Comparison of ENCODE assay signal across 19 cellular contexts in genomic region chr22:37611202-37611601, GRCh38. TPM values are rescaled to one million over a fixed set of nuclear protein-coding genes. Genes with fewer than 3 reads are reported as not detected.
DNase-seq lines count a peak whose midpoint lies in the region; ATAC-seq and TF ChIP-seq lines count a peak whose summit lies in the region.
"Had no signal": no experiment of that assay in that cellular context is flagged by ENCODE, and none has a peak within 500 bp of the region (broad histone marks: within the 10 kb centered on the region; RNA-seq: fewer than 3 reads in every experiment).

No MANE protein-coding gene starts in this region.

- H3K4me3 Mint-ChIP-seq in CD14-positive monocyte: peak overlapping the region; percentile 97
- H3K4me3 Mint-ChIP-seq in IgD-negative memory B cell: peak overlapping the region in 3 of 4 donors; percentile 67 to 89 (median 70)
- H3K4me3 Mint-ChIP-seq in brain: peak overlapping the region; percentile 47 to 98 (median 94)
- H3K4me3 Mint-ChIP-seq in mesothelial cell of epicardium: no peak overlapping the region

- H3K27ac Mint-ChIP-seq in CD14-positive monocyte (peak overlapping the region; percentile 94 to 99 (median 97)), IgD-negative memory B cell (peak overlapping the region; percentile 67 to 95 (median 90)), brain (peak overlapping the region in 4 of 5 experiments; percentile 62 to 99 (median 69)), mesothelial cell of epicardium (no peak overlapping the region)
- H3K27ac Mint-ChIP-seq: activated CD4-positive, alpha-beta T cell treated with anti-CD3 and anti-CD28 coated beads, Interleukin-2, amount 10 ng/mL, durations not matched to agents 24 days and 14 days had no signal

- peaks cover 21 to 42% of the 10 kb centered on the region in 2 donors for H3K36me3 Mint-ChIP-seq in CD14-positive monocyte
- H3K36me3 Mint-ChIP-seq in IgD-negative memory B cell: no peaks in the 10 kb centered on the region
- peaks cover 22% of the 10 kb centered on the region for H3K36me3 Mint-ChIP-seq in brain
- H3K36me3 Mint-ChIP-seq in mesothelial cell of epicardium: peaks cover 5% of the 10 kb centered on the region

- H2AFZ ChIP-seq in osteoblast (ENCODE audit: low read length): no peak overlapping the region

- H3K9me3 Mint-ChIP-seq in CD14-positive monocyte (no peaks in the 10 kb centered on the region), IgD-negative memory B cell (no peaks in the 10 kb centered on the region), brain (no peaks in the 10 kb centered on the region), mesothelial cell of epicardium (no peaks in the 10 kb centered on the region)
- H3K9me3 Mint-ChIP-seq: activated CD4-positive, alpha-beta T cell treated with anti-CD3 and anti-CD28 coated beads, Interleukin-2, amount 10 ng/mL, durations not matched to agents 24 days and 14 days had no signal

- peaks cover 36% of the 10 kb centered on the region for H3K4me1 ChIP-seq in osteoblast (ENCODE audit: insufficient read depth, low read length)

- H3K36me3 ChIP-seq in osteoblast (ENCODE audit: insufficient read depth, low read length): peaks cover 11% of the 10 kb centered on the region

- ATAC-seq in esophagus mucosa: no peak

- H4K20me1 ChIP-seq in osteoblast (ENCODE audit: insufficient read depth, low read length): peaks cover 4% of the 10 kb centered on the region

- no peak overlapping the region for H3K4me3 ChIP-seq in osteoblast (ENCODE audit: insufficient read depth, low read length)

- no peak for DNase-seq in CD14-positive monocyte (ENCODE audit: low spot score)
- no peak for DNase-seq in osteoblast (ENCODE audit: insufficient read length, low spot score, missing footprints)
- no peak for DNase-seq in T1000 (lab: John Stamatoyannopoulos, UW)
- DNase-seq in NCI-H1048 (lab: John Stamatoyannopoulos, UW): no peak
- no peak for DNase-seq in mesothelial cell of epicardium (ENCODE audit: low spot score in 2 of 2, unreplicated experiment in 2 of 2)
- DNase-seq: activated CD4-positive, alpha-beta T cell treated with anti-CD3 and anti-CD28 coated beads, Interleukin-2, amount 10 ng/mL, durations not matched to agents 24 days and 14 days; effector memory CD4-positive, alpha-beta T cell; NCI-H2081 treated with DMSO at 0.1 percent for 48 hours; NCI-H69; occipital lobe; small intestine; T-helper 2 cell had no signal

- no peak overlapping the region for H3K4me2 ChIP-seq in osteoblast (ENCODE audit: insufficient read depth, low read length)

- peaks cover 0 to 11% (median 1%) of the 10 kb centered on the region in 3 donors for H3K27me3 Mint-ChIP-seq in CD14-positive monocyte (ENCODE audit: low read depth in 3 of 3)
- H3K27me3 Mint-ChIP-seq in IgD-negative memory B cell: no peaks in the 10 kb centered on the region
- H3K27me3 Mint-ChIP-seq in brain: peaks cover 9% of the 10 kb centered on the region
- H3K27me3 Mint-ChIP-seq in mesothelial cell of epicardium (ENCODE audit: low read depth): no peaks in the 10 kb centered on the region
- H3K27me3 Mint-ChIP-seq: activated CD4-positive, alpha-beta T cell treated with anti-CD3 and anti-CD28 coated beads, Interleukin-2, amount 10 ng/mL, durations not matched to agents 24 days and 14 days had no signal

- peak overlapping the region; percentile 2 for H3K27ac ChIP-seq in osteoblast (ENCODE audit: low read depth, low read length)

- H3K79me2 ChIP-seq in osteoblast (ENCODE audit: insufficient read depth, low read length): peaks cover 34% of the 10 kb centered on the region

- TF ChIP-seq CTCF in CD14-positive monocyte (IDR thresholded peaks at IDR 0.05) (no peak), brain (conservative IDR thresholded peaks at IDR 0.05) (no peak), osteoblast (IDR thresholded peaks at IDR 0.05; ENCODE audit: extremely low read depth, low read depth, low read length) (no peak), mesothelial cell of epicardium (IDR thresholded peaks at IDR 0.05; ENCODE audit: unreplicated experiment) (no peak)

- peaks cover 45% of the 10 kb centered on the region for H3K4me1 Mint-ChIP-seq in CD14-positive monocyte
- H3K4me1 Mint-ChIP-seq in IgD-negative memory B cell: peaks cover 16 to 29% (median 22%) of the 10 kb centered on the region in 3 donors
- peaks cover 46% of the 10 kb centered on the region for H3K4me1 Mint-ChIP-seq in brain
- peaks cover 35% of the 10 kb centered on the region for H3K4me1 Mint-ChIP-seq in mesothelial cell of epicardium

- intact Hi-C loops in CD14-positive monocyte (cut with micrococcal nuclease): no loop called here

- H3K27me3 ChIP-seq in osteoblast (ENCODE audit: insufficient read depth, low read length): no peaks in the 10 kb centered on the region

- no peaks in the 10 kb centered on the region for H3K9me3 ChIP-seq in osteoblast (ENCODE audit: low read depth, low read length)

RNA-seq across cellular contexts. Expression of gene GGA1, which starts 2.6 kb away (rescaled TPM):
- 10 to 100 TPM; 19.8 to 24.8 TPM for polyA plus RNA-seq in CD14-positive monocyte
- polyA plus RNA-seq in IgD-negative memory B cell: 31.3 TPM
- polyA plus RNA-seq in brain (ENCODE audit: insufficient read depth, low read depth, low replicate concordance): 41.6 TPM
- total RNA-seq in osteoblast: 36.2 and 38.6 TPM in 2 replicates
- 28.4 TPM for total RNA-seq in esophagus mucosa
- 96.6 to 107 TPM (median 96.6 TPM) in 3 replicates for total RNA-seq in mesothelial cell of epicardium

RNA-seq across cellular contexts. Expression of gene SH3BP1, which starts 28.3 kb away (rescaled TPM):
- polyA plus RNA-seq in CD14-positive monocyte (10 to 100 TPM; 20.0 TPM), IgD-negative memory B cell (14.7 TPM), brain (ENCODE audit: insufficient read depth, low read depth, low replicate concordance) (7.6 TPM)
- total RNA-seq in osteoblast (4.1 and 4.7 TPM in 2 replicates), esophagus mucosa (40.2 TPM), mesothelial cell of epicardium (30.0 to 33.0 TPM (median 31.9 TPM) in 3 replicates)

RNA-seq across cellular contexts. Expression of gene LGALS2, which starts 31.3 kb away (rescaled TPM):
- polyA plus RNA-seq in CD14-positive monocyte: 100 to 1,000 TPM; 654 to 878 TPM
- polyA plus RNA-seq in IgD-negative memory B cell: 0.63 TPM
- polyA plus RNA-seq in brain (ENCODE audit: insufficient read depth, low read depth, low replicate concordance): not detected
- not detected in 2 replicates for total RNA-seq in osteoblast
- not detected for total RNA-seq in esophagus mucosa
- 0.43 to 0.64 TPM (median 0.54 TPM) in 3 replicates for total RNA-seq in mesothelial cell of epicardium
- total RNA-seq: activated CD4-positive, alpha-beta T cell treated with anti-CD3 and anti-CD28 coated beads, Interleukin-2, amount 10 ng/mL, durations not matched to agents 24 days and 14 days; fibroblast of villous mesenchyme; lung microvascular endothelial cell; M059J; occipital lobe; RPMI7951 had no signal

RNA-seq across cellular contexts. Expression of gene PDXP, which starts 47.3 kb away (rescaled TPM):
- polyA plus RNA-seq in CD14-positive monocyte: 1 to 10 TPM; 1.0 to 4.3 TPM
- polyA plus RNA-seq in IgD-negative memory B cell: 2.4 TPM
- 192 TPM for polyA plus RNA-seq in brain (ENCODE audit: insufficient read depth, low read depth, low replicate concordance)
- total RNA-seq in osteoblast: 5.0 and 5.8 TPM in 2 replicates
- 2.5 TPM for total RNA-seq in esophagus mucosa
- total RNA-seq in mesothelial cell of epicardium: 15.6 to 16.5 TPM (median 16.1 TPM) in 3 replicates

RNA-seq across cellular contexts. Expression of gene CDC42EP1, which starts 50.9 kb away (rescaled TPM):
- polyA plus RNA-seq in CD14-positive monocyte (1 to 10 TPM; 5.9 to 8.5 TPM), IgD-negative memory B cell (0.19 TPM), brain (ENCODE audit: insufficient read depth, low read depth, low replicate concordance) (69.7 TPM)
- total RNA-seq in osteoblast (28.6 and 35.5 TPM in 2 replicates), esophagus mucosa (117 TPM), mesothelial cell of epicardium (38.5 to 39.1 TPM (median 38.8 TPM) in 3 replicates)
